Comparison of ENCODE assay signal across 1 cellular context in the genomic region with DNA sequence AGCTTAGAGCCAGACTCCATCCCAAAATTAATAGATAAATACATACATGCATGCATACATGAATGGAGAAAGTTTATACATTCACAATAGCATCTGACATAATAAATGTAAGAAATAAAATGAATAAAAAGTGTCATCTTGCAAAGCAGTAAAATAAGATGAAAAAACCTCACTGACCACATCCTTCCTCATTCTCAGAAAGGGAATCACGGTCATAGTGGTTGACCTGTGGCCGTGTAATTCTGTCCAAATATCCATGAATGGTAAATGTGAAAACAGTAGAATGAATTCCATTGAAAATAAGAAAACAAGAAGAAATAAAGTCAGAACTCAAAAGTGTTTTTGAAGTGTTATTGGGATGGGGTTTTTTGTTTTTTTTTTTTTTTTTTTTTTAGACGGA.
TF ChIP-seq lines count a peak whose summit lies in the region.

No MANE protein-coding gene starts in this region.

TF ChIP-seq in GM12878, 131 proteins besides CTCF, POLR2A, EP300 and RAD21 (continued from another document):
- TF ChIP-seq NFYA (IDR thresholded peaks at IDR 0.05; ENCODE audit: borderline replicate concordance, low read depth, low read length), result no peak
- TF ChIP-seq CEBPZ (IDR thresholded peaks at IDR 0.05; ENCODE audit: low read depth, low read length), result no peak
- no peak for TF ChIP-seq ZNF207 (IDR thresholded peaks at IDR 0.05; ENCODE audit: borderline replicate concordance)
- TF ChIP-seq CBX5 (IDR thresholded peaks at IDR 0.05; ENCODE audit: low read depth), result no peak
- TF ChIP-seq MEF2B (IDR thresholded peaks at IDR 0.05; ENCODE audit: partially characterized antibody, poor library complexity, severe bottlenecking), result no peak
- no peak for TF ChIP-seq NR2C2 (IDR thresholded peaks at IDR 0.05; ENCODE audit: borderline replicate concordance, control insufficient read depth, insufficient read length, low read depth)
- no peak for TF ChIP-seq TCF3 (IDR thresholded peaks at IDR 0.05; ENCODE audit: borderline replicate concordance, insufficient read depth, low read depth, low read length)
- TF ChIP-seq, protein P1, sequence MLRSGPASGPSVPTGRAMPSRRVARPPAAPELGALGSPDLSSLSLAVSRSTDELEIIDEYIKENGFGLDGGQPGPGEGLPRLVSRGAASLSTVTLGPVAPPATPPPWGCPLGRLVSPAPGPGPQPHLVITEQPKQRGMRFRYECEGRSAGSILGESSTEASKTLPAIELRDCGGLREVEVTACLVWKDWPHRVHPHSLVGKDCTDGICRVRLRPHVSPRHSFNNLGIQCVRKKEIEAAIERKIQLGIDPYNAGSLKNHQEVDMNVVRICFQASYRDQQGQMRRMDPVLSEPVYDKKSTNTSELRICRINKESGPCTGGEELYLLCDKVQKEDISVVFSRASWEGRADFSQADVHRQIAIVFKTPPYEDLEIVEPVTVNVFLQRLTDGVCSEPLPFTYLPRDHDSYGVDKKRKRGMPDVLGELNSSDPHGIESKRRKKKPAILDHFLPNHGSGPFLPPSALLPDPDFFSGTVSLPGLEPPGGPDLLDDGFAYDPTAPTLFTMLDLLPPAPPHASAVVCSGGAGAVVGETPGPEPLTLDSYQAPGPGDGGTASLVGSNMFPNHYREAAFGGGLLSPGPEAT (IDR thresholded peaks at IDR 0.05; ENCODE audit: low read depth), result no peak
- no peak for TF ChIP-seq BCL11A (IDR thresholded peaks at IDR 0.05; ENCODE audit: low read depth, low read length)
- peak; percentile 27; the same call in 1 of the 2 replicates for TF ChIP-seq FOXM1 (IDR thresholded peaks at IDR 0.05; ENCODE audit: low read depth, low read length)
- TF ChIP-seq ZNF622 (IDR thresholded peaks at IDR 0.05), result no peak
- TF ChIP-seq IRF5 (IDR thresholded peaks at IDR 0.05; ENCODE audit: borderline replicate concordance), result no peak
- TF ChIP-seq HDGF (IDR thresholded peaks at IDR 0.05), result no peak
- TF ChIP-seq TAF1 (IDR thresholded peaks at IDR 0.05; ENCODE audit: borderline replicate concordance, low read depth, low read length), result no peak
- TF ChIP-seq MEF2A (IDR thresholded peaks at IDR 0.05; ENCODE audit: insufficient read depth, low read depth, low read length), result 0 out of 2 replicates have a peak, but pooled peaks have one; percentile 46
- TF ChIP-seq NFXL1 (IDR thresholded peaks at IDR 0.05; ENCODE audit: borderline replicate concordance), result no peak
- TF ChIP-seq, protein P2, sequence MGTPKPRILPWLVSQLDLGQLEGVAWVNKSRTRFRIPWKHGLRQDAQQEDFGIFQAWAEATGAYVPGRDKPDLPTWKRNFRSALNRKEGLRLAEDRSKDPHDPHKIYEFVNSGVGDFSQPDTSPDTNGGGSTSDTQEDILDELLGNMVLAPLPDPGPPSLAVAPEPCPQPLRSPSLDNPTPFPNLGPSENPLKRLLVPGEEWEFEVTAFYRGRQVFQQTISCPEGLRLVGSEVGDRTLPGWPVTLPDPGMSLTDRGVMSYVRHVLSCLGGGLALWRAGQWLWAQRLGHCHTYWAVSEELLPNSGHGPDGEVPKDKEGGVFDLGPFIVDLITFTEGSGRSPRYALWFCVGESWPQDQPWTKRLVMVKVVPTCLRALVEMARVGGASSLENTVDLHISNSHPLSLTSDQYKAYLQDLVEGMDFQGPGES (IDR thresholded peaks at IDR 0.05), result no peak
- no peak for TF ChIP-seq USF2 (IDR thresholded peaks at IDR 0.05; ENCODE audit: borderline replicate concordance, low read depth, low read length)
- no peak for TF ChIP-seq YBX1 (IDR thresholded peaks at IDR 0.05)
- TF ChIP-seq IKZF1 (conservative IDR thresholded peaks at IDR 0.05), result no peak; the same call in 1 of the 2 replicates
- no peak for TF ChIP-seq ZNF274 (IDR thresholded peaks at IDR 0.05; ENCODE audit: insufficient read depth, insufficient read length)
- TF ChIP-seq ZBTB40 (IDR thresholded peaks at IDR 0.05; ENCODE audit: borderline replicate concordance), result no peak
- no peak for TF ChIP-seq E2F8 (IDR thresholded peaks at IDR 0.05; ENCODE audit: low read depth, partially characterized antibody)
- TF ChIP-seq PAX8 (IDR thresholded peaks at IDR 0.05), result no peak
- no peak for TF ChIP-seq HDAC2 (IDR thresholded peaks at IDR 0.05)
- TF ChIP-seq RFX5 (IDR thresholded peaks at IDR 0.05; ENCODE audit: low read depth, low read length), result no peak
- no peak for TF ChIP-seq WRNIP1 (IDR thresholded peaks at IDR 0.05; ENCODE audit: borderline replicate concordance, low read depth, low read length)
- no peak for TF ChIP-seq PKNOX1 (IDR thresholded peaks at IDR 0.05)
- no peak for TF ChIP-seq SIX5 (IDR thresholded peaks at IDR 0.05; ENCODE audit: low read depth, low read length, severe bottlenecking)
- TF ChIP-seq EGR1 (IDR thresholded peaks at IDR 0.05; ENCODE audit: borderline replicate concordance in 1 of 2, low read depth in 2 of 2, low read length in 2 of 2), result no peak
- no peak for TF ChIP-seq POLR2AphosphoS2 (IDR thresholded peaks at IDR 0.05; ENCODE audit: low read depth, low read length)
